ENCODE assay signal across 32 cellular contexts in genomic region chr13:114088234-114088633, GRCh38. TPM values are rescaled to one million over a fixed set of nuclear protein-coding genes. Genes with fewer than 3 reads are reported as not detected.
DNase-seq lines count a peak whose midpoint lies in the region; ATAC-seq, FAIRE-seq and TF ChIP-seq lines count a peak whose summit lies in the region.
"Had no signal": no experiment of that assay in that cellular context is flagged by ENCODE, and none has a peak within 500 bp of the region (broad histone marks: within the 10 kb centered on the region; RNA-seq: fewer than 3 reads in every experiment).

No MANE protein-coding gene starts in this region.

- no peak for ATAC-seq in effector memory CD8-positive, alpha-beta T cell (replicated peaks)
- ATAC-seq in HG02759 (IDR thresholded peaks at IDR 0.05; ENCODE audit: unreplicated experiment), result no peak
- ATAC-seq: activated CD4-positive, CD25-positive, alpha-beta regulatory T cell treated with anti-CD3 and anti-CD28 coated beads, Interleukin-2, amount 50 U/mL, for 24 hours; activated T-helper 17 cell treated with anti-CD3 and anti-CD28 coated beads, Interleukin-2, amount 50 U/mL, for 72 hours; GM12878; left lobe of liver; Right ventricle myocardium inferior had no signal

- H3K9me3 Mint-ChIP-seq in activated T-cell treated with anti-CD3 and anti-CD28 coated beads, Interleukin-2, amount 50 U/mL, for 24 hours, result peaks cover 17% of the 10 kb centered on the region
- H3K9me3 Mint-ChIP-seq in effector memory CD8-positive, alpha-beta T cell, result peaks cover 3 to 4% of the 10 kb centered on the region in 2 donors
- peaks cover 15% of the 10 kb centered on the region for H3K9me3 Mint-ChIP-seq in osteocyte (ENCODE audit: unreplicated experiment)

- H3K4me3 ChIP-seq in H7 (ENCODE audit: insufficient read depth, low read depth, low read length), result no peak overlapping the region
- H3K4me3 ChIP-seq: ascending aorta, coronary artery, GM12878, psoas muscle, transverse colon had no signal

- H3K36me3 Mint-ChIP-seq in activated T-cell treated with anti-CD3 and anti-CD28 coated beads, Interleukin-2, amount 50 U/mL, for 24 hours (ENCODE audit: low read depth), result peaks cover 49% of the 10 kb centered on the region
- H3K36me3 Mint-ChIP-seq in effector memory CD8-positive, alpha-beta T cell (ENCODE audit: insufficient read depth), result peaks cover 44% of the 10 kb centered on the region
- peaks cover 6% of the 10 kb centered on the region for H3K36me3 Mint-ChIP-seq in osteocyte (ENCODE audit: unreplicated experiment)

- DNase-seq in activated T-cell treated with anti-CD3 and anti-CD28 coated beads, Interleukin-2, amount 50 U/mL, for 24 hours, result no peak
- DNase-seq in activated T-cell treated with anti-CD3 and anti-CD28 coated beads for 4 hours, result no peak
- DNase-seq in H7, result peak; percentile 75
- DNase-seq in effector memory CD8-positive, alpha-beta T cell, result no peak
- no peak for DNase-seq in osteocyte (ENCODE audit: extremely low spot score, unreplicated experiment)
- no peak for DNase-seq in retina
- DNase-seq in RCC 7860 (ENCODE audit: low spot score), result no peak
- DNase-seq: activated CD4-positive, alpha-beta T cell treated with anti-CD3 and anti-CD28 coated beads, Interleukin-2, amount 50 U/mL, for 4 hours; CD4-positive, CD25-positive, alpha-beta regulatory T cell; effector CD8-positive, alpha-beta T cell; EL; MM.1S; NCI-H2029 treated with DMSO at 0.1 percent for 48 hours; NCI-H2227 treated with DMSO at 0.1 percent for 48 hours; OCI-M1; SK-N-SH; stimulated activated CD4-positive, alpha-beta T cell treated with anti-CD3 and anti-CD28 coated beads, Interleukin-15, amount 100 ng/mL, for 24 hours; stimulated activated CD4-positive, alpha-beta T cell treated with anti-CD3 and anti-CD28 coated beads, Interleukin-4, amount 100 ng/mL, for 4 hours had no signal

- H3K4me3 Mint-ChIP-seq in activated T-cell treated with anti-CD3 and anti-CD28 coated beads, Interleukin-2, amount 50 U/mL, for 24 hours, result no peak overlapping the region
- H3K4me3 Mint-ChIP-seq in effector memory CD8-positive, alpha-beta T cell, result no peak overlapping the region
- no peak overlapping the region for H3K4me3 Mint-ChIP-seq in osteocyte (ENCODE audit: unreplicated experiment)
- H3K4me3 Mint-ChIP-seq: activated naive CD8-positive, alpha-beta T cell treated with anti-CD3 and anti-CD28 coated beads, Interleukin-2, amount 10 ng/mL, durations not matched to agents 7 days and 5 days; activated T-helper 17 cell treated with anti-CD3 and anti-CD28 coated beads, Interleukin-2, amount 50 U/mL, for 72 hours; T-helper 1 cell treated with Interleukin-12 subunit alpha and Interleukin-12 subunit beta and Interleukin-4 antibody, amounts not matched to agents 30 μg/mL and 1 μg/mL, for 36 hours had no signal

- peak overlapping the region; percentile 68 for H3K27ac Mint-ChIP-seq in activated T-cell treated with anti-CD3 and anti-CD28 coated beads, Interleukin-2, amount 50 U/mL, for 24 hours
- peak overlapping the region; percentile 52 to 74 for H3K27ac Mint-ChIP-seq in effector memory CD8-positive, alpha-beta T cell
- H3K27ac Mint-ChIP-seq in osteocyte (ENCODE audit: unreplicated experiment), result peak overlapping the region; percentile 38
- H3K27ac Mint-ChIP-seq: activated naive CD8-positive, alpha-beta T cell treated with anti-CD3 and anti-CD28 coated beads, Interleukin-2, amount 10 ng/mL, durations not matched to agents 7 days and 5 days; activated T-helper 17 cell treated with anti-CD3 and anti-CD28 coated beads, Interleukin-2, amount 50 U/mL, for 72 hours; T-helper 1 cell treated with Interleukin-12 subunit alpha and Interleukin-12 subunit beta and Interleukin-4 antibody, amounts not matched to agents 30 μg/mL and 1 μg/mL, for 36 hours had no signal

- no peak for FAIRE-seq in RCC 7860 (lab: Jason Lieb, UNC)
- FAIRE-seq: GM12878, H54, islet of Langerhans had no signal

- no peaks in the 10 kb centered on the region for H3K36me3 ChIP-seq in H7 (replicated peaks; ENCODE audit: control insufficient read depth, insufficient read depth, low read length)

- H3K4me1 Mint-ChIP-seq in activated T-cell treated with anti-CD3 and anti-CD28 coated beads, Interleukin-2, amount 50 U/mL, for 24 hours (ENCODE audit: low read depth), result peaks cover 22% of the 10 kb centered on the region
- peaks cover 14 to 34% of the 10 kb centered on the region in 2 donors for H3K4me1 Mint-ChIP-seq in effector memory CD8-positive, alpha-beta T cell (ENCODE audit: low read depth in 2 of 2)
- peaks cover 2% of the 10 kb centered on the region for H3K4me1 Mint-ChIP-seq in osteocyte (ENCODE audit: unreplicated experiment)
- H3K4me1 Mint-ChIP-seq: activated naive CD8-positive, alpha-beta T cell treated with anti-CD3 and anti-CD28 coated beads, Interleukin-2, amount 10 ng/mL, durations not matched to agents 7 days and 5 days had no signal

- no peak for TF ChIP-seq CTCF in osteocyte (IDR thresholded peaks at IDR 0.05)

- no peaks in the 10 kb centered on the region for H3K27me3 ChIP-seq in H7 (ENCODE audit: control insufficient read depth, insufficient read depth, low read length)
- H3K27me3 ChIP-seq: ascending aorta, transverse colon had no signal

- no peaks in the 10 kb centered on the region for H3K27me3 Mint-ChIP-seq in activated T-cell treated with anti-CD3 and anti-CD28 coated beads, Interleukin-2, amount 50 U/mL, for 24 hours
- no peaks in the 10 kb centered on the region for H3K27me3 Mint-ChIP-seq in effector memory CD8-positive, alpha-beta T cell
- no peaks in the 10 kb centered on the region for H3K27me3 Mint-ChIP-seq in osteocyte (ENCODE audit: unreplicated experiment)
- H3K27me3 Mint-ChIP-seq: activated naive CD8-positive, alpha-beta T cell treated with anti-CD3 and anti-CD28 coated beads, Interleukin-2, amount 10 ng/mL, durations not matched to agents 7 days and 5 days; activated T-helper 17 cell treated with anti-CD3 and anti-CD28 coated beads, Interleukin-2, amount 50 U/mL, for 72 hours had no signal

RNA-seq across cellular contexts. Expression of gene RASA3, which starts 44.2 kb away (rescaled TPM):
- 15.3 and 16.5 TPM in 2 replicates for total RNA-seq in H7 (2014; rRNA removed; shearing (Covaris generic))
- total RNA-seq in osteocyte, result 44.8 and 45.5 TPM in 2 replicates
